ENCODE assay signal across 36 cellular contexts in genomic region chr1:48022306-48022705, GRCh38. TPM values are rescaled to one million over a fixed set of nuclear protein-coding genes. Genes with fewer than 3 reads are reported as not detected.
"Had no signal": no experiment of that assay in that cellular context is flagged by ENCODE, and none has a peak within 500 bp of the region (broad histone marks: within the 10 kb centered on the region; RNA-seq: fewer than 3 reads in every experiment).

No MANE protein-coding gene starts in this region.

- H3K36me3 Mint-ChIP-seq: activated CD4-positive, alpha-beta memory T cell treated with anti-CD3 and anti-CD28 coated beads for 36 hours; activated naive CD4-positive, alpha-beta T cell treated with anti-CD3 and anti-CD28 coated beads, Interleukin-2, amount 50 U/mL, for 72 hours; activated naive CD8-positive, alpha-beta T cell treated with anti-CD3 and anti-CD28 coated beads for 36 hours had no signal

- H3K27ac Mint-ChIP-seq: activated B cell treated with CpG ODN at 0.5 μM for 24 hours; activated CD4-positive, alpha-beta memory T cell treated with anti-CD3 and anti-CD28 coated beads for 36 hours; activated CD4-positive, alpha-beta T cell treated with anti-CD3 and anti-CD28 coated beads, Interleukin-2, amount 10 ng/mL, durations not matched to agents 24 days and 14 days; activated CD8-positive, alpha-beta T cell treated with anti-CD3 and anti-CD28 coated beads for 36 hours; activated naive CD4-positive, alpha-beta T cell treated with anti-CD3 and anti-CD28 coated beads for 36 hours; activated naive CD4-positive, alpha-beta T cell treated with anti-CD3 and anti-CD28 coated beads, Interleukin-2, amount 50 U/mL, for 72 hours; activated naive CD8-positive, alpha-beta T cell treated with anti-CD3 and anti-CD28 coated beads for 36 hours; activated T-cell treated with anti-CD3 and anti-CD28 coated beads, Interleukin-2, amount 50 U/mL, for 72 hours; activated T-helper 1 cell treated with anti-CD3 and anti-CD28 coated beads, Interleukin-12 subunit alpha, Interleukin-12 subunit beta, Interleukin-2, Interleukin-4 antibody, amounts not matched to agents 30 ng/mL and 10 ng/mL and 1 ng/mL, durations not matched to agents 14 hours and 24 hours and 36 hours; activated T-helper 17 cell treated with anti-CD3 and anti-CD28 coated beads, Interleukin-2, amount 50 U/mL, for 72 hours; T-helper 1 cell treated with Interleukin-12 subunit alpha and Interleukin-12 subunit beta and Interleukin-4 antibody, amounts not matched to agents 30 μg/mL and 1 μg/mL, for 36 hours; T-helper 2 cell treated with Interferon-gamma antibody and Interleukin-4, amounts not matched to agents 5 μg/mL and 100 μg/mL, for 36 hours had no signal

- H3K4me3 ChIP-seq: adrenal gland, body of pancreas, breast epithelium had no signal

- H3K27ac ChIP-seq: adrenal gland, body of pancreas, brain microvascular endothelial cell, breast epithelium, VCaP had no signal

- H3K27me3 ChIP-seq: adrenal gland, body of pancreas, brain microvascular endothelial cell, breast epithelium had no signal

- DNase-seq: activated B cell treated with CpG ODN at 0.5 μM for 24 hours; activated CD4-positive, alpha-beta memory T cell treated with anti-CD3 and anti-CD28 coated beads for 36 hours; activated CD4-positive, alpha-beta T cell treated with anti-CD3 and anti-CD28 coated beads for 4 hours; activated CD4-positive, alpha-beta T cell treated with anti-CD3 and anti-CD28 coated beads, Interleukin-2, amount 10 ng/mL, durations not matched to agents 24 days and 14 days; activated CD4-positive, alpha-beta T cell treated with anti-CD3 and anti-CD28 coated beads, Interleukin-2, amount 50 U/mL, for 1 hour; activated CD4-positive, alpha-beta T cell treated with anti-CD3 and anti-CD28 coated beads, Interleukin-2, amount 50 U/mL, for 4 hours; activated CD4-positive, CD25-positive, alpha-beta regulatory T cell treated with anti-CD3 and anti-CD28 coated beads, Interleukin-2, amount 50 U/mL, for 72 hours; activated CD8-positive, alpha-beta memory T cell treated with anti-CD3 and anti-CD28 coated beads, Interleukin-2, amount 50 U/mL, for 4 hours; activated CD8-positive, alpha-beta T cell treated with anti-CD3 and anti-CD28 coated beads for 36 hours; activated effector memory CD4-positive, alpha-beta T cell treated with anti-CD3 and anti-CD28 coated beads, Interleukin-2, amount 50 U/mL, for 16 hours; activated gamma-delta T cell treated with Interleukin-2 at 50 U/mL for 16 hours; activated naive CD4-positive, alpha-beta T cell; activated naive CD4-positive, alpha-beta T cell treated with anti-CD3 and anti-CD28 coated beads for 36 hours; activated naive CD4-positive, alpha-beta T cell treated with anti-CD3 and anti-CD28 coated beads, Interleukin-2, amount 50 U/mL, for 16 hours; activated naive CD8-positive, alpha-beta T cell treated with anti-CD3 and anti-CD28 coated beads for 36 hours; activated T-cell treated with anti-CD3 and anti-CD28 coated beads for 4 hours; activated T-cell treated with anti-CD3 and anti-CD28 coated beads, Interleukin-2, amount 50 U/mL, for 1 hour; activated T-cell treated with anti-CD3 and anti-CD28 coated beads, Interleukin-2, amount 50 U/mL, for 4 hours; activated T-cell treated with anti-CD3 and anti-CD28 coated beads, Interleukin-2, amount 50 U/mL, for 72 hours; amniotic stem cell; aorta; body of pancreas; brain microvascular endothelial cell; central memory CD4-positive, alpha-beta T cell; T-helper 1 cell; T-helper 2 cell; T-helper 9 cell had no signal

- H3K4me1 ChIP-seq: adrenal gland had no signal

- H3K36me3 ChIP-seq: adrenal gland, brain microvascular endothelial cell, breast epithelium had no signal

- ATAC-seq: activated CD8-positive, alpha-beta T cell treated with anti-CD3 and anti-CD28 coated beads for 36 hours; activated naive CD4-positive, alpha-beta T cell treated with anti-CD3 and anti-CD28 coated beads, Interleukin-2, amount 50 U/mL, for 72 hours; activated T-cell treated with anti-CD3 and anti-CD28 coated beads, Interleukin-2, amount 50 U/mL, for 4 hours; activated T-cell treated with anti-CD3 and anti-CD28 coated beads, Interleukin-2, amount 50 U/mL, for 72 hours; activated T-helper 17 cell treated with anti-CD3 and anti-CD28 coated beads, Interleukin-2, amount 50 U/mL, for 72 hours; body of pancreas had no signal

- H3K4me3 Mint-ChIP-seq: activated B cell treated with CpG ODN at 0.5 μM for 24 hours; activated CD4-positive, alpha-beta memory T cell treated with anti-CD3 and anti-CD28 coated beads for 36 hours; activated CD4-positive, alpha-beta T cell treated with anti-CD3 and anti-CD28 coated beads, Interleukin-2, amount 10 ng/mL, durations not matched to agents 24 days and 14 days; activated CD8-positive, alpha-beta T cell treated with anti-CD3 and anti-CD28 coated beads for 36 hours; activated naive CD4-positive, alpha-beta T cell treated with anti-CD3 and anti-CD28 coated beads for 36 hours; activated naive CD8-positive, alpha-beta T cell treated with anti-CD3 and anti-CD28 coated beads for 36 hours; activated T-cell treated with anti-CD3 and anti-CD28 coated beads, Interleukin-2, amount 50 U/mL, for 4 hours; activated T-cell treated with anti-CD3 and anti-CD28 coated beads, Interleukin-2, amount 50 U/mL, for 72 hours; activated T-helper 1 cell treated with anti-CD3 and anti-CD28 coated beads, Interleukin-12 subunit alpha, Interleukin-12 subunit beta, Interleukin-2, Interleukin-4 antibody, amounts not matched to agents 30 ng/mL and 10 ng/mL and 1 ng/mL, durations not matched to agents 14 hours and 24 hours and 36 hours; activated T-helper 17 cell treated with anti-CD3 and anti-CD28 coated beads, Interleukin-2, amount 50 U/mL, for 72 hours; T-helper 1 cell treated with Interleukin-12 subunit alpha and Interleukin-12 subunit beta and Interleukin-4 antibody, amounts not matched to agents 30 μg/mL and 1 μg/mL, for 36 hours; T-helper 2 cell treated with Interferon-gamma antibody and Interleukin-4, amounts not matched to agents 5 μg/mL and 100 μg/mL, for 36 hours had no signal

- H3K9me3 ChIP-seq: adrenal gland, body of pancreas, breast epithelium had no signal

- H3K4me1 Mint-ChIP-seq: activated B cell treated with CpG ODN at 0.5 μM for 24 hours; activated CD4-positive, alpha-beta T cell treated with anti-CD3 and anti-CD28 coated beads, Interleukin-2, amount 10 ng/mL, durations not matched to agents 24 days and 14 days; activated naive CD8-positive, alpha-beta T cell treated with anti-CD3 and anti-CD28 coated beads for 36 hours; activated T-helper 17 cell treated with anti-CD3 and anti-CD28 coated beads, Interleukin-2, amount 50 U/mL, for 72 hours had no signal

- H3K9me3 Mint-ChIP-seq: activated B cell treated with CpG ODN at 0.5 μM for 24 hours; activated CD4-positive, alpha-beta memory T cell treated with anti-CD3 and anti-CD28 coated beads for 36 hours; activated CD4-positive, alpha-beta T cell treated with anti-CD3 and anti-CD28 coated beads, Interleukin-2, amount 10 ng/mL, durations not matched to agents 24 days and 14 days; activated CD8-positive, alpha-beta T cell treated with anti-CD3 and anti-CD28 coated beads for 36 hours; activated naive CD4-positive, alpha-beta T cell treated with anti-CD3 and anti-CD28 coated beads for 36 hours; activated naive CD4-positive, alpha-beta T cell treated with anti-CD3 and anti-CD28 coated beads, Interleukin-2, amount 50 U/mL, for 72 hours; activated naive CD8-positive, alpha-beta T cell treated with anti-CD3 and anti-CD28 coated beads for 36 hours; activated T-cell treated with anti-CD3 and anti-CD28 coated beads, Interleukin-2, amount 50 U/mL, for 4 hours; activated T-cell treated with anti-CD3 and anti-CD28 coated beads, Interleukin-2, amount 50 U/mL, for 72 hours; activated T-helper 1 cell treated with anti-CD3 and anti-CD28 coated beads, Interleukin-12 subunit alpha, Interleukin-12 subunit beta, Interleukin-2, Interleukin-4 antibody, amounts not matched to agents 30 ng/mL and 10 ng/mL and 1 ng/mL, durations not matched to agents 14 hours and 24 hours and 36 hours; activated T-helper 17 cell treated with anti-CD3 and anti-CD28 coated beads, Interleukin-2, amount 50 U/mL, for 72 hours; T-helper 1 cell treated with Interleukin-12 subunit alpha and Interleukin-12 subunit beta and Interleukin-4 antibody, amounts not matched to agents 30 μg/mL and 1 μg/mL, for 36 hours; T-helper 2 cell treated with Interferon-gamma antibody and Interleukin-4, amounts not matched to agents 5 μg/mL and 100 μg/mL, for 36 hours had no signal

RNA-seq across cellular contexts. Expression of gene TRABD2B, which starts 25.1 kb away (rescaled TPM):
- total RNA-seq: activated B cell treated with CpG ODN at 0.5 μM for 24 hours; activated CD4-positive, alpha-beta memory T cell treated with anti-CD3 and anti-CD28 coated beads for 36 hours; activated CD4-positive, alpha-beta T cell treated with anti-CD3 and anti-CD28 coated beads, Interleukin-2, amount 10 ng/mL, durations not matched to agents 24 days and 14 days; activated CD8-positive, alpha-beta memory T cell treated with anti-CD3 and anti-CD28 coated beads for 36 hours; activated CD8-positive, alpha-beta T cell treated with anti-CD3 and anti-CD28 coated beads for 36 hours; activated naive CD4-positive, alpha-beta T cell treated with anti-CD3 and anti-CD28 coated beads for 36 hours; activated naive CD4-positive, alpha-beta T cell treated with anti-CD3 and anti-CD28 coated beads, Interleukin-2, amount 50 U/mL, for 72 hours; activated naive CD8-positive, alpha-beta T cell treated with anti-CD3 and anti-CD28 coated beads for 36 hours; activated T-cell treated with anti-CD3 and anti-CD28 coated beads, Interleukin-2, amount 50 U/mL, for 4 hours; activated T-cell treated with anti-CD3 and anti-CD28 coated beads, Interleukin-2, amount 50 U/mL, for 72 hours; activated T-helper 1 cell treated with anti-CD3 and anti-CD28 coated beads, Interleukin-12 subunit alpha, Interleukin-12 subunit beta, Interleukin-2, Interleukin-4 antibody, amounts not matched to agents 30 ng/mL and 10 ng/mL and 1 ng/mL, durations not matched to agents 14 hours and 24 hours and 36 hours; activated T-helper 17 cell treated with anti-CD3 and anti-CD28 coated beads, Interleukin-2, amount 50 U/mL, for 72 hours had no signal
